ENCODE assay signal across 1 cellular context in genomic region chr5:154312000-154312399, GRCh38.
TF ChIP-seq lines count a peak whose summit lies in the region.

No MANE protein-coding gene starts in this region.

TF ChIP-seq in WTC11, 78 proteins besides CTCF, POLR2A, EP300 and RAD21 (continued from another document):
- TF ChIP-seq ZBTB43 (CRISPR knock-in tag; IDR thresholded peaks at IDR 0.05) (no peak), OVOL2 (CRISPR knock-in tag; IDR thresholded peaks at IDR 0.05; ENCODE audit: borderline replicate concordance) (no peak)
- TF ChIP-seq, protein P1, sequence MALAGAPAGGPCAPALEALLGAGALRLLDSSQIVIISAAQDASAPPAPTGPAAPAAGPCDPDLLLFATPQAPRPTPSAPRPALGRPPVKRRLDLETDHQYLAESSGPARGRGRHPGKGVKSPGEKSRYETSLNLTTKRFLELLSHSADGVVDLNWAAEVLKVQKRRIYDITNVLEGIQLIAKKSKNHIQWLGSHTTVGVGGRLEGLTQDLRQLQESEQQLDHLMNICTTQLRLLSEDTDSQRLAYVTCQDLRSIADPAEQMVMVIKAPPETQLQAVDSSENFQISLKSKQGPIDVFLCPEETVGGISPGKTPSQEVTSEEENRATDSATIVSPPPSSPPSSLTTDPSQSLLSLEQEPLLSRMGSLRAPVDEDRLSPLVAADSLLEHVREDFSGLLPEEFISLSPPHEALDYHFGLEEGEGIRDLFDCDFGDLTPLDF (CRISPR knock-in tag; IDR thresholded peaks at IDR 0.05): no peak
- TF ChIP-seq, protein P2, sequence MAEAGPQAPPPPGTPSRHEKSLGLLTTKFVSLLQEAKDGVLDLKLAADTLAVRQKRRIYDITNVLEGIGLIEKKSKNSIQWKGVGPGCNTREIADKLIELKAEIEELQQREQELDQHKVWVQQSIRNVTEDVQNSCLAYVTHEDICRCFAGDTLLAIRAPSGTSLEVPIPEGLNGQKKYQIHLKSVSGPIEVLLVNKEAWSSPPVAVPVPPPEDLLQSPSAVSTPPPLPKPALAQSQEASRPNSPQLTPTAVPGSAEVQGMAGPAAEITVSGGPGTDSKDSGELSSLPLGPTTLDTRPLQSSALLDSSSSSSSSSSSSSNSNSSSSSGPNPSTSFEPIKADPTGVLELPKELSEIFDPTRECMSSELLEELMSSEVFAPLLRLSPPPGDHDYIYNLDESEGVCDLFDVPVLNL (CRISPR knock-in tag; IDR thresholded peaks at IDR 0.05; ENCODE audit: borderline replicate concordance, low read depth): no peak
- TF ChIP-seq, protein P3, sequence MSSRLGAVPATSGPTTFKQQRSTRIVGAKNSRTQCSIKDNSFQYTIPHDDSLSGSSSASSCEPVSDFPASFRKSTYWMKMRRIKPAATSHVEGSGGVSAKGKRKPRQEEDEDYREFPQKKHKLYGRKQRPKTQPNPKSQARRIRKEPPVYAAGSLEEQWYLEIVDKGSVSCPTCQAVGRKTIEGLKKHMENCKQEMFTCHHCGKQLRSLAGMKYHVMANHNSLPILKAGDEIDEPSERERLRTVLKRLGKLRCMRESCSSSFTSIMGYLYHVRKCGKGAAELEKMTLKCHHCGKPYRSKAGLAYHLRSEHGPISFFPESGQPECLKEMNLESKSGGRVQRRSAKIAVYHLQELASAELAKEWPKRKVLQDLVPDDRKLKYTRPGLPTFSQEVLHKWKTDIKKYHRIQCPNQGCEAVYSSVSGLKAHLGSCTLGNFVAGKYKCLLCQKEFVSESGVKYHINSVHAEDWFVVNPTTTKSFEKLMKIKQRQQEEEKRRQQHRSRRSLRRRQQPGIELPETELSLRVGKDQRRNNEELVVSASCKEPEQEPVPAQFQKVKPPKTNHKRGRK (CRISPR knock-in tag; IDR thresholded peaks at IDR 0.05; ENCODE audit: borderline replicate concordance): no peak
